19 cellular contexts compared by ENCODE assay signal in the genomic region with DNA sequence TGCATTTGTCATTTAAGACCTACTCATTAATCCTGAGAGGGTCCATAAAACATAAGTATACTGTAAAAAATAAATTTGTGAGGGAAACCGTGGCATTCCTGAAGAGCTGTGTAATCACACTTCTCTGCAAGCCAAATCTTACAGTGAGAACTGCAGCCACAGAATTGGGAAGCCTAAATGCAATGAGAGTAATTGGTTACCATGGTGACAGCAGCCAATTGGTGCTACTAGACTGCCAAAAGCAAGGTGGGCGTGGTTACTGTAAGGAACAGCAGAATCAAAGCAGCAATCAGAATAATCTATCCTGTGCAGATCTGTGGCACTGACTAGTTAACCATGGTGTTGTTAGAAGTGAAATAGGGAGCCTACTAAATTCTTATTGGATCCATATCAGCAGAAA.
DNase-seq lines count a peak whose midpoint lies in the region; ATAC-seq and TF ChIP-seq lines count a peak whose summit lies in the region.
"Had no signal": no experiment of that assay in that cellular context is flagged by ENCODE, and none has a peak within 500 bp of the region (broad histone marks: within the 10 kb centered on the region; RNA-seq: fewer than 3 reads in every experiment).

No MANE protein-coding gene starts in this region.

- peaks cover 5% of the 10 kb centered on the region for H3K9me3 Mint-ChIP-seq in endodermal cell
- H3K9me3 Mint-ChIP-seq: activated CD4-positive, alpha-beta T cell treated with anti-CD3 and anti-CD28 coated beads, Interleukin-2, amount 10 ng/mL, durations not matched to agents 7 days and 5 days had no signal

- H3K27ac ChIP-seq in endodermal cell (ENCODE audit: low read depth, low read length) (no peak overlapping the region), testis (no peak overlapping the region)
- H3K27ac ChIP-seq: A549, skin epidermis had no signal

- H3K9me3 ChIP-seq in endodermal cell (ENCODE audit: control insufficient read depth, low read length) (peaks cover 14% of the 10 kb centered on the region), testis (no peaks in the 10 kb centered on the region)
- H3K9me3 ChIP-seq: A549 had no signal

- intact Hi-C loops in testis (cut with DNase I; ENCODE audit: low total_unique reads), result no loop called here

- H3K4me1 Mint-ChIP-seq in endodermal cell, result peaks cover 13% of the 10 kb centered on the region
- H3K4me1 Mint-ChIP-seq: activated CD4-positive, alpha-beta T cell treated with anti-CD3 and anti-CD28 coated beads, Interleukin-2, amount 10 ng/mL, durations not matched to agents 7 days and 5 days; immature natural killer cell; stimulated activated naive CD8-positive, alpha-beta T cell treated with anti-CD3 and anti-CD28 coated beads, Interleukin-15, amount 100 ng/mL, for 72 hours had no signal

- no peak overlapping the region for H3K9ac ChIP-seq in endodermal cell (ENCODE audit: extremely low read depth, low read length, poor library complexity, severe bottlenecking)

- H3K36me3 ChIP-seq in endodermal cell (ENCODE audit: control insufficient read depth, insufficient read depth, low read length) (no peaks in the 10 kb centered on the region), testis (ENCODE audit: low read depth, missing control alignments) (no peaks in the 10 kb centered on the region)

- no peak for ATAC-seq in HG02981 (IDR thresholded peaks at IDR 0.05; ENCODE audit: unreplicated experiment)
- ATAC-seq: A549; activated T-cell treated with anti-CD3 and anti-CD28 coated beads, Interleukin-2, amount 50 U/mL, for 72 hours; stimulated activated naive CD8-positive, alpha-beta T cell treated with anti-CD3 and anti-CD28 coated beads, Interleukin-15, amount 100 ng/mL, for 72 hours had no signal

- DNase-seq in NCI-H2171 treated with DMSO at 0.1 percent for 48 hours (lab: John Stamatoyannopoulos, UW), result peak; percentile 8
- no peak for DNase-seq in NCI-H2171 (lab: John Stamatoyannopoulos, UW)
- peak; percentile 20 to 84 for DNase-seq in NCI-H446 (lab: John Stamatoyannopoulos, UW)
- DNase-seq in endodermal cell, result peak; percentile 61
- peak; percentile 7 for DNase-seq in putamen (ENCODE audit: low spot score)
- no peak for DNase-seq in activated T-cell treated with anti-CD3 and anti-CD28 coated beads for 4 hours
- no peak for DNase-seq in testis
- DNase-seq: activated CD4-positive, alpha-beta T cell treated with anti-CD3 and anti-CD28 coated beads, Interleukin-2, amount 10 ng/mL, durations not matched to agents 7 days and 5 days; activated T-cell treated with anti-CD3 and anti-CD28 coated beads, Interleukin-2, amount 50 U/mL, for 72 hours; dermis blood vessel endothelial cell; GOT3; immature natural killer cell; RPMI8226; stimulated activated naive CD8-positive, alpha-beta T cell treated with anti-CD3 and anti-CD28 coated beads, Interleukin-15, amount 100 ng/mL, for 72 hours; T-helper 2 cell had no signal

- H3K4me1 ChIP-seq in endodermal cell (ENCODE audit: control insufficient read depth, insufficient read depth, low read length) (peaks cover 6% of the 10 kb centered on the region), testis (no peaks in the 10 kb centered on the region)
- H3K4me1 ChIP-seq: A549 had no signal

- TF ChIP-seq POLR2A in testis (IDR thresholded peaks at IDR 0.05), result no peak

- H3K4me3 ChIP-seq in endodermal cell (ENCODE audit: low read length), result no peak overlapping the region
- H3K4me3 ChIP-seq in testis, result no peak overlapping the region
- H3K4me3 ChIP-seq: A549, skin epidermis had no signal

- no peaks in the 10 kb centered on the region for H3K27me3 ChIP-seq in endodermal cell (ENCODE audit: control insufficient read depth, insufficient read depth, low read length, poor library complexity, severe bottlenecking)
- H3K27me3 ChIP-seq in testis, result no peaks in the 10 kb centered on the region

- no peak overlapping the region for H3K4me3 Mint-ChIP-seq in endodermal cell
- H3K4me3 Mint-ChIP-seq: activated CD4-positive, alpha-beta T cell treated with anti-CD3 and anti-CD28 coated beads, Interleukin-2, amount 10 ng/mL, durations not matched to agents 7 days and 5 days; activated T-cell treated with anti-CD3 and anti-CD28 coated beads, Interleukin-2, amount 50 U/mL, for 72 hours; immature natural killer cell; mesothelial cell of epicardium; stimulated activated naive CD8-positive, alpha-beta T cell treated with anti-CD3 and anti-CD28 coated beads, Interleukin-15, amount 100 ng/mL, for 72 hours had no signal

- TF ChIP-seq CTCF in endodermal cell (conservative IDR thresholded peaks at IDR 0.05), result no peak
- TF ChIP-seq CTCF in testis (IDR thresholded peaks at IDR 0.05), result no peak

- no peak overlapping the region for H3K27ac Mint-ChIP-seq in endodermal cell
- H3K27ac Mint-ChIP-seq: activated CD4-positive, alpha-beta T cell treated with anti-CD3 and anti-CD28 coated beads, Interleukin-2, amount 10 ng/mL, durations not matched to agents 7 days and 5 days; activated T-cell treated with anti-CD3 and anti-CD28 coated beads, Interleukin-2, amount 50 U/mL, for 72 hours; immature natural killer cell; mesothelial cell of epicardium had no signal

- WGBS in endodermal cell (ENCODE audit: insufficient coverage in 1 of 2, insufficient read length in 1 of 2), 2 experiments, result 57 to 73% methylated on average over 1 to 2 of the region's 2 CpGs
- 47 to 52% methylated on average over 2 of the region's 2 CpGs for WGBS in testis, 2 donors

- no peaks in the 10 kb centered on the region for H3K36me3 Mint-ChIP-seq in endodermal cell (ENCODE audit: low read depth)
- H3K36me3 Mint-ChIP-seq: immature natural killer cell, mesothelial cell of epicardium had no signal

- H3K27me3 Mint-ChIP-seq in endodermal cell (ENCODE audit: insufficient read depth), result no peaks in the 10 kb centered on the region
- H3K27me3 Mint-ChIP-seq: activated CD4-positive, alpha-beta T cell treated with anti-CD3 and anti-CD28 coated beads, Interleukin-2, amount 10 ng/mL, durations not matched to agents 7 days and 5 days; stimulated activated naive CD8-positive, alpha-beta T cell treated with anti-CD3 and anti-CD28 coated beads, Interleukin-15, amount 100 ng/mL, for 72 hours had no signal

Comparison
In these comparisons a context has a peak if more than half of its experiments do, and no peak if none do; other contexts are left out.
1. DNase-seq: peak in NCI-H2171 treated with DMSO at 0.1 percent for 48 hours (single experiment), NCI-H446 (2 of 2), endodermal cell (single experiment) and putamen (single experiment); none in NCI-H2171 (single experiment), activated T-cell treated with anti-CD3 and anti-CD28 coated beads for 4 hours (single experiment) and testis (single experiment).